ENCODE assay signal across 9 cellular contexts in the genomic region with DNA sequence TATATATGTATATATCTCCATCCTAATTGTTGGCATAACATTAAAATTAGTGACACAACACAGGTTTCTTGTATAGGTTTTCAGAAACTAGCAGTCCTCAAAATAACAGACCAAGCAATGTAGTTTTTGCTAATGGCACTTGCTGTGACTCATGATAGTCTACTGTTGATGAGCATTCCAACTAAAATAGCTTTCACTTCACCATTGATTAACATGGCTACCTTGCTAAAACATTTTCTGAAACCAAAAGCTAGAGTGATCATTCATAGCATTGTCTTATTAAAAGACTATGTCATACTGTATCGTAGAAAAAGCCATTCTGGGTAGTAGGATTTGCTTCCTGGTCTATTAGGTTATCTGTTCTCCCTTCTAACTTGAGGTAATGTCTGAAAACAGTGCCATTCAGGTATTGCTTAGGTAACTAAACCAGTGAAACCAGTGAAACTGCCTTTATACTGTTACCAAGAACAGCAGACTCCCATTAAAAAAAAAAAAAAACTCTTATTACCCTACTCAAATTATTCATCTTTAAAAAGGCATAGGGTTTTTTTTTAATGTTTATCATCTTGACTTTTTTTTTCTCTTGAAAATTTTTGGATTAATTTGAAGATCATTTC. TPM values are rescaled to one million over a fixed set of nuclear protein-coding genes. Genes with fewer than 3 reads are reported as not detected.
DNase-seq lines count a peak whose midpoint lies in the region; ATAC-seq and TF ChIP-seq lines count a peak whose summit lies in the region.
"Had no signal": no experiment of that assay in that cellular context is flagged by ENCODE, and none has a peak within 500 bp of the region (broad histone marks: within the 10 kb centered on the region; RNA-seq: fewer than 3 reads in every experiment).

No MANE protein-coding gene starts in this region.

- TF ChIP-seq CTCF in OCI-LY1 (IDR thresholded peaks at IDR 0.05; ENCODE audit: low read length) (no peak), esophagus muscularis mucosa (IDR thresholded peaks at IDR 0.05) (no peak)

- no peak for DNase-seq in activated naive CD4-positive, alpha-beta T cell (lab: John Stamatoyannopoulos, UW)
- DNase-seq in esophagus muscularis mucosa (ENCODE audit: extremely low spot score): no peak
- DNase-seq in AML-193 (lab: John Stamatoyannopoulos, UW): no peak
- no peak for DNase-seq in NCI-H2227 (lab: John Stamatoyannopoulos, UW; ENCODE audit: unreplicated experiment)

- H3F3A ChIP-seq in OCI-LY1 (ENCODE audit: insufficient read depth, low read length): no peaks in the 10 kb centered on the region

- H3K4me3 ChIP-seq in OCI-LY1 (ENCODE audit: low read depth, low read length, poor library complexity, severe bottlenecking): peak overlapping the region; percentile 97
- H3K4me3 ChIP-seq in esophagus muscularis mucosa: no peak overlapping the region

- H3K36me3 Mint-ChIP-seq in activated naive CD4-positive, alpha-beta T cell treated with anti-CD3 and anti-CD28 coated beads, Interleukin-2, amount 50 U/mL, for 24 hours: peaks cover 1% of the 10 kb centered on the region

- peaks cover 27% of the 10 kb centered on the region for H3K4me1 ChIP-seq in OCI-LY1 (ENCODE audit: insufficient read depth, low read length, severe bottlenecking)
- peaks cover 23 to 29% (median 26%) of the 10 kb centered on the region in 4 donors for H3K4me1 ChIP-seq in esophagus muscularis mucosa

- H3K9ac ChIP-seq in OCI-LY1 (ENCODE audit: low read length): peak overlapping the region; percentile 100

- H3K27me3 Mint-ChIP-seq in activated naive CD4-positive, alpha-beta T cell treated with anti-CD3 and anti-CD28 coated beads, Interleukin-2, amount 50 U/mL, for 24 hours: peaks cover 1% of the 10 kb centered on the region

- H3K9me2 ChIP-seq in OCI-LY1 (ENCODE audit: low read depth, low read length): no peaks in the 10 kb centered on the region

- H3K9me3 Mint-ChIP-seq in activated naive CD4-positive, alpha-beta T cell treated with anti-CD3 and anti-CD28 coated beads, Interleukin-2, amount 50 U/mL, for 24 hours: no peaks in the 10 kb centered on the region

- peaks cover 23% of the 10 kb centered on the region for H3K79me2 ChIP-seq in OCI-LY1 (ENCODE audit: insufficient read depth, low read length)

- peaks cover 14% of the 10 kb centered on the region; the same call in 1 of the 2 replicates for H3K36me3 ChIP-seq in OCI-LY1 (ENCODE audit: insufficient read depth, low read length)
- H3K36me3 ChIP-seq in esophagus muscularis mucosa: peaks cover 0 to 4% (median 0%) of the 10 kb centered on the region in 4 donors

- WGBS in esophagus muscularis mucosa: 100% methylated on average over 1 of the region's 1 CpG

- no peak overlapping the region for H2AFZ ChIP-seq in OCI-LY1 (ENCODE audit: low read length)

- H3K4me3 Mint-ChIP-seq in activated naive CD4-positive, alpha-beta T cell treated with anti-CD3 and anti-CD28 coated beads, Interleukin-2, amount 50 U/mL, for 24 hours: peak overlapping the region; percentile 39

- H3K27ac ChIP-seq in OCI-LY1 (ENCODE audit: low read depth, low read length, poor library complexity, severe bottlenecking) (peak overlapping the region; percentile 93), esophagus muscularis mucosa (replicated peaks in 1 of 4) (peak overlapping the region in 3 of 4 donors; percentile 35 to 100 (median 99)), temporal lobe (ENCODE audit: low read depth, low read length) (peak overlapping the region; percentile 95)

- ATAC-seq in HG02571 (IDR thresholded peaks at IDR 0.05; ENCODE audit: unreplicated experiment): no peak

- TF ChIP-seq POLR2A in esophagus muscularis mucosa (IDR thresholded peaks at IDR 0.05; ENCODE audit: low read depth): no peak

- no peaks in the 10 kb centered on the region for H3K9me3 ChIP-seq in OCI-LY1 (ENCODE audit: low read length)
- H3K9me3 ChIP-seq in esophagus muscularis mucosa: no peaks in the 10 kb centered on the region
- H3K9me3 ChIP-seq: tibial nerve had no signal

- H3K4me1 Mint-ChIP-seq in activated naive CD4-positive, alpha-beta T cell treated with anti-CD3 and anti-CD28 coated beads, Interleukin-2, amount 50 U/mL, for 24 hours: peaks cover 42% of the 10 kb centered on the region

- peak overlapping the region; percentile 73 for H3K4me2 ChIP-seq in OCI-LY1 (ENCODE audit: low read length)

- intact Hi-C loops in esophagus muscularis mucosa (cut with DNase I): no loop called here

- H4K20me1 ChIP-seq in OCI-LY1 (ENCODE audit: insufficient read depth, low read length): 0 out of 2 replicates have a peak, but pooled peaks cover 4% of the 10 kb centered on the region

- no peak for TF ChIP-seq EP300 in esophagus muscularis mucosa (IDR thresholded peaks at IDR 0.05)

- peak overlapping the region; percentile 100 for H3K27ac Mint-ChIP-seq in activated naive CD4-positive, alpha-beta T cell treated with anti-CD3 and anti-CD28 coated beads, Interleukin-2, amount 50 U/mL, for 24 hours

- H3K27me3 ChIP-seq in OCI-LY1 (ENCODE audit: insufficient read depth, low read length) (no peaks in the 10 kb centered on the region), esophagus muscularis mucosa (no peaks in the 10 kb centered on the region)
- H3K27me3 ChIP-seq: tibial nerve had no signal

RNA-seq across cellular contexts. Expression of a gene that starts 2.4 kb away (rescaled TPM):
- total RNA-seq in esophagus muscularis mucosa (100 to 1,000 TPM; 206 to 283 (median 252) TPM), temporal lobe (319 TPM)

RNA-seq across cellular contexts. Expression of a gene that starts 51.8 kb away (rescaled TPM):
- 10 to 100 TPM; 32.4 to 48.0 (median 44.3) TPM for total RNA-seq in esophagus muscularis mucosa
- total RNA-seq in temporal lobe: 74.3 TPM
